ENCODE assay signal across 18 cellular contexts in the genomic region with DNA sequence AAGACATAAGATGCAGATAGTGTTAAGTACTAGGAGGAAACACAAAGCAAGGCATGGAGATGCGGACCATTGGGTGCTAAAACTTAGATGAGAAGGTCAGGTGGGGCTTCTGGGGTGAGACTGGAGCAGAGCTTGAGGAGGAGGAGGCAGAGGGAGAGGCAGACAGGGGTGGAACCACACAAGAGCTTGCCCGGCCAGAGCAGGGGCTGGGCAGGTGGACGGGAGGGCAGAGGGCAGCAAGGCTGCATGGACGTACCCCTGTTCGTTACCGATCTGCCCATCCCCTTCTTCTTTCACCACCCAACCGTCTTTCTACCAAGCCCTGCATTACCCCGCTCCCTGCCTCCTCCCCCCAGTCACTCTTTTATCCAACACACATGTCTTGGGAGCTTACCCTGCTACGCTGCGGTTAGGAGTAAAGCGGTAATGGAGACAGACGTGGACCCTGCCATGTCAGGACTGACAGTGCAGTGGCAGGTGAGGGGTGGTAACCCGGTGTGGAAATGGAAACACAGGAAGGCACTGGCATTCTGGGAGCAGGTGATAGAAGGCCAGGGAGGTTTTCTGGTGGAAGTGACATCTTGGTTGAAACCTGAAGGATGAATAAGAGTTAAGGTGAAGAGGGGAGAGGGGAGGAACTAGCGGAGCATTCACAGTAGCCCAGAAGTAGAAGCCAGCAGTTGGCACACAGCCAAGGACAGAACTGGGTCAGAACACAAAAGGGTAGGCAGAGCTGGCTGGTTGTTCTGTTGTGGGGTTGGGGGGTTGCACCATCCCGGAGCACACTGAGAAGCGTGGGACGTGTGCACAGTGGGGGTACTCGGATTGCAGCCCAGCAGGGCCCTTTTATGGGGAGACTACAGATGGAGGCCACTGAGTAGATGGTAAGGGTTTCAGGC.
DNase-seq lines count a peak whose midpoint lies in the region; ATAC-seq and TF ChIP-seq lines count a peak whose summit lies in the region.
"Had no signal": no experiment of that assay in that cellular context is flagged by ENCODE, and none has a peak within 500 bp of the region (broad histone marks: within the 10 kb centered on the region; RNA-seq: fewer than 3 reads in every experiment).

No MANE protein-coding gene starts in this region.

- H3K27ac ChIP-seq in H9 (ENCODE audit: insufficient read length, low read depth, low read length): no peak overlapping the region
- H3K27ac ChIP-seq: pancreas had no signal

- no peak overlapping the region for H3K14ac ChIP-seq in H9 (ENCODE audit: insufficient read depth, low read length)

- intact Hi-C loops in head of caudate nucleus (cut with DNase I) (no loop called here), posterior cingulate gyrus (cut with DNase I) (no loop called here)

- TF ChIP-seq CTCF in H9 (conservative IDR thresholded peaks at IDR 0.05): no peak

- H3K23me2 ChIP-seq in H9 (ENCODE audit: insufficient read length, low read depth, low read length, poor library complexity, severe bottlenecking): no peaks in the 10 kb centered on the region

- WGBS in H9 (ENCODE audit: extremely low coverage, insufficient read length, low lambda C conversion rate): 100% methylated on average over 2 of the region's 18 CpGs

- no peak overlapping the region for H3K9ac ChIP-seq in H9 (ENCODE audit: extremely low read depth, insufficient read length, low read length)

- H2BK120ac ChIP-seq in H9 (ENCODE audit: low read depth, low read length, poor library complexity, severe bottlenecking): no peak overlapping the region

- H3K27me3 Mint-ChIP-seq in H9 (ENCODE audit: low read depth): no peaks in the 10 kb centered on the region; the same call in 1 of the 2 replicates

- DNase-seq in 8988T: peak; percentile 9
- no peak for DNase-seq in H9
- DNase-seq in head of caudate nucleus: peak in 39 of 42 donors; percentile 33 to 86 (median 60)
- DNase-seq in posterior cingulate gyrus: peak; percentile 29 to 91 (median 68)
- DNase-seq in AG08396 (ENCODE audit: low spot score): no peak
- no peak for DNase-seq in HUDEP-2 (lab: John Stamatoyannopoulos, UW; ENCODE audit: unreplicated experiment in 76 of 76)
- DNase-seq in NCI-H1417 (lab: John Stamatoyannopoulos, UW): no peak
- DNase-seq: activated CD4-positive, CD25-positive, alpha-beta regulatory T cell; Caco-2; effector memory CD4-positive, alpha-beta T cell; GOT3; Kasumi-1; NCI-H1105 treated with DMSO at 0.1 percent for 48 hours; pancreas; stimulated activated naive CD4-positive, alpha-beta T cell had no signal

- H2BK20ac ChIP-seq in H9 (ENCODE audit: low read depth, low read length, poor library complexity, severe bottlenecking): no peak overlapping the region

- no peak overlapping the region for H2BK15ac ChIP-seq in H9 (ENCODE audit: low read depth, low read length)

- H3K4me3 Mint-ChIP-seq in H9: no peak overlapping the region
- H3K4me3 Mint-ChIP-seq: activated naive CD4-positive, alpha-beta T cell treated with anti-CD3 and anti-CD28 coated beads, Interleukin-2, amount 50 U/mL, for 24 hours; T-helper 1 cell treated with Interleukin-12 subunit alpha and Interleukin-12 subunit beta and Interleukin-4 antibody, amounts not matched to agents 30 μg/mL and 1 μg/mL, for 36 hours had no signal

- no peaks in the 10 kb centered on the region for H3K4me1 ChIP-seq in H9 (ENCODE audit: insufficient read depth, low read length)
- H3K4me1 ChIP-seq: Caco-2, pancreas had no signal

- H3K56ac ChIP-seq in H9 (ENCODE audit: insufficient read length, low read depth, low read length): no peak overlapping the region

- no peaks in the 10 kb centered on the region for H3K9me3 ChIP-seq in H9 (ENCODE audit: control insufficient read depth, low read depth, low read length)
- H3K9me3 ChIP-seq: Caco-2, pancreas had no signal

- no peak overlapping the region for H3K4ac ChIP-seq in H9 (ENCODE audit: low read depth, low read length)

- H4K91ac ChIP-seq in H9 (ENCODE audit: insufficient read length, low read depth, low read length): no peak overlapping the region

- peak overlapping the region in 2 of 3 experiments; percentile 3 to 24; a peak in 2 of 7 replicates for H3K27ac Mint-ChIP-seq in H9
- H3K27ac Mint-ChIP-seq: activated naive CD4-positive, alpha-beta T cell treated with anti-CD3 and anti-CD28 coated beads, Interleukin-2, amount 50 U/mL, for 24 hours; T-helper 1 cell treated with Interleukin-12 subunit alpha and Interleukin-12 subunit beta and Interleukin-4 antibody, amounts not matched to agents 30 μg/mL and 1 μg/mL, for 36 hours had no signal

- H2AK5ac ChIP-seq in H9 (ENCODE audit: insufficient read length, low read length): no peak overlapping the region

- H4K5ac ChIP-seq in H9 (ENCODE audit: insufficient read length, low read depth, low read length): no peak overlapping the region

- no peak overlapping the region for H2AFZ ChIP-seq in H9 (ENCODE audit: low read length)

- H4K20me1 ChIP-seq in H9 (ENCODE audit: control insufficient read depth, insufficient read depth, insufficient read length): no peaks in the 10 kb centered on the region

- H2BK12ac ChIP-seq in H9 (ENCODE audit: insufficient read length, low read depth, low read length): no peak overlapping the region

- no peaks in the 10 kb centered on the region for H3K79me1 ChIP-seq in H9 (ENCODE audit: insufficient read depth, low read depth, low read length, poor library complexity, severe bottlenecking)

- no peak overlapping the region for H3T11ph ChIP-seq in H9 (ENCODE audit: low read length)

- peaks cover 4 to 21% (median 18%) of the 10 kb centered on the region in 3 experiments; a peak in 6 of 7 replicates for H3K36me3 Mint-ChIP-seq in H9 (ENCODE audit: insufficient read depth in 1 of 3, low read depth in 3 of 3)
- H3K36me3 Mint-ChIP-seq: activated naive CD4-positive, alpha-beta T cell treated with anti-CD3 and anti-CD28 coated beads, Interleukin-2, amount 50 U/mL, for 24 hours had no signal

- H3K79me2 ChIP-seq in H9 (ENCODE audit: insufficient read depth, low read length): no peaks in the 10 kb centered on the region

- no peak overlapping the region for H3K18ac ChIP-seq in H9 (ENCODE audit: insufficient read length, low read depth, low read length)

- H3K23ac ChIP-seq in H9 (ENCODE audit: insufficient read length, low read depth, low read length): no peak overlapping the region

- no peaks in the 10 kb centered on the region for H3K27me3 ChIP-seq in H9 (ENCODE audit: insufficient read depth, low read length)
- H3K27me3 ChIP-seq: pancreas had no signal

- no peaks in the 10 kb centered on the region; a peak in 1 of 5 replicates for H3K9me3 Mint-ChIP-seq in H9
- H3K9me3 Mint-ChIP-seq: activated naive CD4-positive, alpha-beta T cell treated with anti-CD3 and anti-CD28 coated beads, Interleukin-2, amount 50 U/mL, for 24 hours; T-helper 1 cell treated with Interleukin-12 subunit alpha and Interleukin-12 subunit beta and Interleukin-4 antibody, amounts not matched to agents 30 μg/mL and 1 μg/mL, for 36 hours had no signal

- no peak overlapping the region for H4K8ac ChIP-seq in H9 (replicated peaks; ENCODE audit: insufficient read length, low read depth, low read length)

- H3K4me2 ChIP-seq in H9 (ENCODE audit: insufficient read depth, insufficient read length, low read length): no peak overlapping the region

- ATAC-seq in HG03108 (IDR thresholded peaks at IDR 0.05; ENCODE audit: unreplicated experiment): no peak
- ATAC-seq: pancreas had no signal

- peaks cover 1 to 13% of the 10 kb centered on the region in 2 experiments for H3K4me1 Mint-ChIP-seq in H9
- H3K4me1 Mint-ChIP-seq: activated naive CD4-positive, alpha-beta T cell treated with anti-CD3 and anti-CD28 coated beads, Interleukin-2, amount 50 U/mL, for 24 hours had no signal

- no peak overlapping the region for H2BK5ac ChIP-seq in H9 (ENCODE audit: insufficient read length, low read length)

Comparison
In these comparisons a context has a peak if more than half of its experiments do, and no peak if none do; other contexts are left out.
1. DNase-seq: peak in 8988T (single experiment), head of caudate nucleus (39 of 42) and posterior cingulate gyrus (10 of 10); none in H9 (single experiment), AG08396 (single experiment), HUDEP-2 (0 of 76) and NCI-H1417 (0 of 3).